In the genomic region with DNA sequence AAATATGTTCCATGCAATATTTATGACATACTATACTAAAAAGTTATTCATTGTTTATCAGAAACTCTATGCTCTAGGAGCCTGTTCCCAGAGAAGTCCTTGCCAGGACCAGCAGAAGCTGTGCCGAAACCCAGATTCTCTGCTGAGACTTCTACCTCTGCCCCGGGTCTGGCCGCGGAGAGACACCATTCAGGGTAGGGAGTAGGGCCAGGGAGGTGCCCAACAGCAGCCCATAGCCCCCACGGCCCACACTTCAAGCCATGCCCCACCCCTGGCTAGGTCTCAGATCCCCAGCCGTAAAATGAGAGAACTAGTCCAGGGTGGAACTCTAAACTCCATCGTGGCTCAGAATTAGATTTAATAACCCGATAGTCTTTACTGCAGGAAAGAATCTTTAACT, we compare ENCODE assay signal across 1 cellular context.
TF ChIP-seq lines count a peak whose summit lies in the region.

No MANE protein-coding gene starts in this region.

TF ChIP-seq in IMR-90, 13 proteins besides CTCF, POLR2A, EP300 and RAD21:
- TF ChIP-seq RCOR1 (IDR thresholded peaks at IDR 0.05; ENCODE audit: insufficient replicate concordance, low read length) (no peak), FOS (IDR thresholded peaks at IDR 0.05; ENCODE audit: low read depth, low read length) (no peak), CEBPB (IDR thresholded peaks at IDR 0.05; ENCODE audit: low read depth, low read length) (no peak), MXI1 (IDR thresholded peaks at IDR 0.05; ENCODE audit: borderline replicate concordance, low read depth, low read length) (no peak), MAZ (IDR thresholded peaks at IDR 0.05; ENCODE audit: borderline replicate concordance, low read depth, low read length) (no peak), SMC3 (IDR thresholded peaks at IDR 0.05; ENCODE audit: low read depth, low read length) (no peak), USF2 (IDR thresholded peaks at IDR 0.05; ENCODE audit: low read depth, low read length) (no peak), NFE2L2 (IDR thresholded peaks at IDR 0.05; ENCODE audit: low read depth, low read length) (no peak), ELK1 (IDR thresholded peaks at IDR 0.05; ENCODE audit: borderline replicate concordance, low read depth, low read length) (no peak), CHD1 (IDR thresholded peaks at IDR 0.05; ENCODE audit: low read depth, low read length) (no peak), RFX5 (IDR thresholded peaks at IDR 0.05; ENCODE audit: low read depth, low read length) (no peak), MAFK (IDR thresholded peaks at IDR 0.05; ENCODE audit: low read depth, low read length) (no peak), BHLHE40 (IDR thresholded peaks at IDR 0.05; ENCODE audit: low read depth, low read length) (no peak)
